ENCODE assay signal across 8 cellular contexts in the genomic region with DNA sequence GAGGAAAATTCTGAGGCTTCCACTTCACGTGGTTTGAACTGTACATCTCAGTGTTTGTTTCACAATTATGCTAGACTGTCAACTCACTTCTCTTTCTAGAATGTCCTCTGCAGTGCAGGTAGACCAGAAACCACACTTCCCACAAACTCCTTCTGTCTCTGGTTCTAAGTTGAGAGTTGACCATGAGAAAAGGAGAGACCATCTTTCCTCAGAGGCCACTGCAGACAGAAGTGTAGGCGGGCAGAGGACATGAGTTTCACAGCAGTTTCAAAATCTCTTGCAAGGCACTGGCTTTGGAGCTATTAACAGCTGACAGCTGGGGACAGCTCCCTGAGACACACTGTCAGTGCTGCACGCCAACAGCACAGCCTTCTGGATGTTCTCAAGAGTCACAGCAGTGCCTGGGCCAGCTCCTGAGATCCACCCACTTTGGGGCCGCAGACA.
DNase-seq lines count a peak whose midpoint lies in the region; ATAC-seq and TF ChIP-seq lines count a peak whose summit lies in the region.

No MANE protein-coding gene starts in this region.

- H3K36me3 ChIP-seq in BLaER1 treated with 17β-estradiol and CSF1 and Interleukin-3, amounts not matched to agents 10 nM and 100 nM = peaks cover 25 to 100% (median 54%) of the 10 kb centered on the region in 11 experiments

- no peak overlapping the region for H3K4me3 ChIP-seq in BLaER1 treated with 17β-estradiol and CSF1 and Interleukin-3, amounts not matched to agents 10 nM and 100 nM
- no peak overlapping the region for H3K4me3 ChIP-seq in foreskin fibroblast (ENCODE audit: low read depth in 1 of 2, low read length in 2 of 2)

- TF ChIP-seq CTCF in foreskin fibroblast (IDR thresholded peaks at IDR 0.05; ENCODE audit: low read depth, low read length) = peak; percentile 11

- H3K27me3 ChIP-seq in BLaER1 treated with 17β-estradiol and CSF1 and Interleukin-3, amounts not matched to agents 10 nM and 100 nM = no peaks in the 10 kb centered on the region

- peak; percentile 96 for ATAC-seq in GM21360 (IDR thresholded peaks at IDR 0.05; ENCODE audit: unreplicated experiment)
- peak; percentile 97 for ATAC-seq in HG03442 (IDR thresholded peaks at IDR 0.05; ENCODE audit: unreplicated experiment)

- H3K4me2 ChIP-seq in BLaER1 treated with 17β-estradiol and CSF1 and Interleukin-3, amounts not matched to agents 10 nM and 100 nM = peak overlapping the region in 7 of 11 experiments; percentile 1 to 29 (median 24); a peak in 6 of 22 replicates

- peak overlapping the region in 1 of 11 experiments; percentile 29; a peak in 1 of 22 replicates for H3K27ac ChIP-seq in BLaER1 treated with 17β-estradiol and CSF1 and Interleukin-3, amounts not matched to agents 10 nM and 100 nM

- no peak overlapping the region for H3K9ac ChIP-seq in BLaER1 treated with 17β-estradiol and CSF1 and Interleukin-3, amounts not matched to agents 10 nM and 100 nM

- peaks cover 0 to 14% (median 9%) of the 10 kb centered on the region in 10 experiments; a peak in 14 of 20 replicates for H3K4me1 ChIP-seq in BLaER1 treated with 17β-estradiol and CSF1 and Interleukin-3, amounts not matched to agents 10 nM and 100 nM

- peaks cover 0 to 96% (median 0%) of the 10 kb centered on the region in 11 experiments; a peak in 3 of 22 replicates for H4K20me1 ChIP-seq in BLaER1 treated with 17β-estradiol and CSF1 and Interleukin-3, amounts not matched to agents 10 nM and 100 nM

- no peaks in the 10 kb centered on the region for H3K9me3 ChIP-seq in BLaER1 treated with 17β-estradiol and CSF1 and Interleukin-3, amounts not matched to agents 10 nM and 100 nM (replicated peaks in 1 of 11)

- peak; percentile 37 to 68 for DNase-seq in foreskin fibroblast
- DNase-seq in GOT3 (lab: John Stamatoyannopoulos, UW) = no peak
- no peak for DNase-seq in C1 segment of cervical spinal cord (lab: John Stamatoyannopoulos, UW)
- DNase-seq in activated CD4-positive, alpha-beta T cell treated with anti-CD3 and anti-CD28 coated beads for 1 hour = no peak
- DNase-seq in D341Med (ENCODE audit: low spot score) = no peak

Comparison
In these comparisons a context has a peak if more than half of its experiments do, and no peak if none do; other contexts are left out.
1. DNase-seq: peak in foreskin fibroblast (2 of 2); none in GOT3 (single experiment), C1 segment of cervical spinal cord (0 of 14), activated CD4-positive, alpha-beta T cell treated with anti-CD3 and anti-CD28 coated beads for 1 hour (single experiment) and D341Med (single experiment).